ENCODE assay signal across 23 cellular contexts in genomic region chr2:831225-831536, GRCh38.
DNase-seq lines count a peak whose midpoint lies in the region; ATAC-seq, FAIRE-seq and TF ChIP-seq lines count a peak whose summit lies in the region.
"Had no signal": no experiment of that assay in that cellular context is flagged by ENCODE, and none has a peak within 500 bp of the region (broad histone marks: within the 10 kb centered on the region; RNA-seq: fewer than 3 reads in every experiment).

No MANE protein-coding gene starts in this region.

- H3K4me1 ChIP-seq in left ventricle myocardium inferior, result peaks cover 33% of the 10 kb centered on the region
- H3K4me1 ChIP-seq in H1 (replicated peaks in 1 of 4; ENCODE audit: control insufficient read depth in 3 of 4, insufficient read depth in 4 of 4, low read length in 3 of 4), result peaks cover 0 to 16% (median 6%) of the 10 kb centered on the region in 4 experiments; a peak in 6 of 7 replicates
- no peaks in the 10 kb centered on the region for H3K4me1 ChIP-seq in aorta (ENCODE audit: control insufficient read depth in 1 of 2, insufficient read depth in 2 of 2, low read length in 2 of 2)
- H3K4me1 ChIP-seq: A549, BE2C had no signal

- no peak for FAIRE-seq in H1 (lab: Jason Lieb, UNC)
- FAIRE-seq: A549, D721Med, GM12878, H54 had no signal

- no peak for ATAC-seq in Right ventricle myocardium superior (ENCODE audit: poor library complexity)
- ATAC-seq in aorta (ENCODE audit: low FRiP score), result peak; percentile 42
- ATAC-seq in GM19328 (IDR thresholded peaks at IDR 0.05; ENCODE audit: unreplicated experiment), result no peak
- ATAC-seq: A549, GM12878 had no signal

- POLR2A ChIA-PET in H1 (lab: Charles Lee; ENCODE audit: partially characterized antibody), result no interaction called here

- H4K5ac ChIP-seq in H1 (ENCODE audit: insufficient read length, low read depth, low read length), result no peak overlapping the region

- H3K18ac ChIP-seq in H1 (ENCODE audit: extremely low read depth, low read length), result no peak overlapping the region; the same call in 1 of the 2 replicates

- H3K9ac ChIP-seq in H1 (replicated peaks in 1 of 4; ENCODE audit: extremely low read depth in 1 of 4, low read depth in 3 of 4, low read length in 3 of 4), result no peak overlapping the region
- H3K9ac ChIP-seq: BLaER1 treated with 17β-estradiol and CSF1 and Interleukin-3, amounts not matched to agents 10 nM and 100 nM; GM23248 had no signal

- no peak overlapping the region for H2BK120ac ChIP-seq in H1 (replicated peaks; ENCODE audit: low read depth, low read length)

- H3K36me3 ChIP-seq in left ventricle myocardium inferior (no peaks in the 10 kb centered on the region), H1 (ENCODE audit: control insufficient read depth in 2 of 4, insufficient read depth in 4 of 4, low read length in 3 of 4) (no peaks in the 10 kb centered on the region), aorta (ENCODE audit: control insufficient read depth in 1 of 2, insufficient read depth in 2 of 2, low read length in 1 of 2) (no peaks in the 10 kb centered on the region)
- H3K36me3 ChIP-seq: BE2C; BLaER1 treated with 17β-estradiol and CSF1 and Interleukin-3, amounts not matched to agents 10 nM and 100 nM had no signal

- peaks cover 37% of the 10 kb centered on the region for H3K27me3 ChIP-seq in left ventricle myocardium inferior (ENCODE audit: low read depth)
- H3K27me3 ChIP-seq in H1 (replicated peaks in 1 of 4; ENCODE audit: control insufficient read depth in 3 of 4, extremely low read depth in 1 of 4, insufficient read depth in 3 of 4, low read length in 3 of 4), result peaks cover 0 to 5% (median 3%) of the 10 kb centered on the region in 4 experiments; a peak in 4 of 7 replicates
- H3K27me3 ChIP-seq in aorta (ENCODE audit: control insufficient read depth in 1 of 2, insufficient read depth in 2 of 2, low read length in 1 of 2), result no peaks in the 10 kb centered on the region
- H3K27me3 ChIP-seq: BE2C; BLaER1 treated with 17β-estradiol and CSF1 and Interleukin-3, amounts not matched to agents 10 nM and 100 nM had no signal

- H4K8ac ChIP-seq in H1 (ENCODE audit: extremely low read depth, insufficient read depth, low read length), result no peak overlapping the region

- peak overlapping the region; percentile 51 for H3K27ac ChIP-seq in left ventricle myocardium inferior (replicated peaks)
- no peak overlapping the region for H3K27ac ChIP-seq in H1 (ENCODE audit: low read depth, low read length)
- no peak overlapping the region for H3K27ac ChIP-seq in aorta (ENCODE audit: low read depth in 1 of 2, low read length in 2 of 2)
- H3K27ac ChIP-seq: A549; BLaER1 treated with 17β-estradiol and CSF1 and Interleukin-3, amounts not matched to agents 10 nM and 100 nM; GM23248 had no signal

- H2AFZ ChIP-seq in H1 (ENCODE audit: low read length), result no peak overlapping the region
- H2AFZ ChIP-seq: GM23248 had no signal

- TF ChIP-seq POLR2A in H1 (IDR thresholded peaks at IDR 0.05; ENCODE audit: control extremely low read depth in 1 of 2, low read depth in 2 of 2, low read length in 2 of 2), result no peak

- no peak for TF ChIP-seq RAD21 in H1 (IDR thresholded peaks at IDR 0.05 in 1 of 2, conservative IDR thresholded peaks at IDR 0.05 in 1 of 2; ENCODE audit: low read depth in 2 of 2, low read length in 2 of 2)

- H4K20me1 ChIP-seq in H1 (replicated peaks in 1 of 2; ENCODE audit: control insufficient read depth in 1 of 2, insufficient read depth in 2 of 2, low read length in 2 of 2), result no peaks in the 10 kb centered on the region
- H4K20me1 ChIP-seq: BLaER1 treated with 17β-estradiol and CSF1 and Interleukin-3, amounts not matched to agents 10 nM and 100 nM had no signal

- H3K14ac ChIP-seq in H1 (ENCODE audit: insufficient read length), result no peak overlapping the region

- H2BK20ac ChIP-seq in H1 (ENCODE audit: low read length), result 0 out of 2 replicates have a peak overlapping the region, but pooled peaks have one; percentile 9

- no peak overlapping the region for H3K4me2 ChIP-seq in H1 (ENCODE audit: insufficient read depth in 1 of 2, low read depth in 2 of 2, low read length in 2 of 2)
- H3K4me2 ChIP-seq: A549 had no signal

- H2BK12ac ChIP-seq in H1 (ENCODE audit: low read depth, low read length), result no peak overlapping the region

- 72% methylated on average over 8 of the region's 8 CpGs; no CpG with 5 or more reads in 1 of the 2 experiments for WGBS in H1 (ENCODE audit: extremely low coverage in 1 of 2, insufficient coverage in 1 of 2, insufficient read length in 1 of 2, insufficient replicate concordance in 2 of 2, low coverage in 1 of 2, low lambda C conversion rate in 2 of 2, missing lambda C conversion rate in 1 of 2), 2 experiments
- WGBS in aorta, 2 donors, result 90 to 92% methylated on average over 8 of the region's 8 CpGs

- no peak overlapping the region for H2BK15ac ChIP-seq in H1 (ENCODE audit: low read length)

- CTCF ChIA-PET in H1 (lab: Charles Lee; ENCODE audit: partially characterized antibody), result interaction anchor here (1.3 kb wide), 1 partner anchor 113 kb away, joined by 3 read pairs; no protein-coding TSS in a partner anchor

- no peaks in the 10 kb centered on the region for H3K23me2 ChIP-seq in H1 (ENCODE audit: low read depth, low read length)

- H3K4me3 ChIP-seq in left ventricle myocardium inferior, result no peak overlapping the region
- H3K4me3 ChIP-seq in H1 (ENCODE audit: extremely low read depth in 1 of 4, insufficient read depth in 2 of 4, low read depth in 3 of 4, low read length in 4 of 4), result no peak overlapping the region
- H3K4me3 ChIP-seq in aorta (ENCODE audit: low read length in 2 of 2), result no peak overlapping the region
- H3K4me3 ChIP-seq: A549; BLaER1 treated with 17β-estradiol and CSF1 and Interleukin-3, amounts not matched to agents 10 nM and 100 nM; GM12878; GM23248 had no signal

- TF ChIP-seq CTCF in left ventricle myocardium inferior (IDR thresholded peaks at IDR 0.05; ENCODE audit: borderline replicate concordance), result no peak
- TF ChIP-seq CTCF in H1 (IDR thresholded peaks at IDR 0.05; ENCODE audit: control extremely low read depth in 1 of 3, insufficient read depth in 1 of 3, low read depth in 1 of 3, low read length in 3 of 3), result no peak

- no peaks in the 10 kb centered on the region for H3K79me2 ChIP-seq in H1 (ENCODE audit: control insufficient read depth in 1 of 2, insufficient read depth in 2 of 2, low read length in 2 of 2)

- peak overlapping the region; percentile 16 for H4K91ac ChIP-seq in H1 (replicated peaks; ENCODE audit: insufficient read length, low read length)

- H3K4ac ChIP-seq in H1 (replicated peaks; ENCODE audit: insufficient read length, low read depth, low read length), result no peak overlapping the region

- no peak overlapping the region for H3K23ac ChIP-seq in H1 (ENCODE audit: insufficient read length)

- H3K9me3 ChIP-seq in left ventricle myocardium inferior (replicated peaks), result no peaks in the 10 kb centered on the region
- no peaks in the 10 kb centered on the region for H3K9me3 ChIP-seq in H1 (ENCODE audit: insufficient read depth in 2 of 2, low read depth in 1 of 2, low read length in 1 of 2)
- no peaks in the 10 kb centered on the region for H3K9me3 ChIP-seq in aorta (ENCODE audit: control insufficient read depth, low read length)
- H3K9me3 ChIP-seq: A549; BE2C; BLaER1 treated with 17β-estradiol and CSF1 and Interleukin-3, amounts not matched to agents 10 nM and 100 nM had no signal

- no peak for TF ChIP-seq EP300 in H1 (IDR thresholded peaks at IDR 0.05; ENCODE audit: borderline replicate concordance in 1 of 2, low read depth in 2 of 2, low read length in 2 of 2)

- DNase-seq in left ventricle myocardium inferior (no peak), Right ventricle myocardium superior (no peak), H1 (ENCODE audit: low read depth in 1 of 2, low spot score in 2 of 2) (no peak), aorta (no peak)
- no peak for DNase-seq in NK-92 treated with Interleukin-12 subunit alpha and Interleukin-12 subunit beta, amount 100 ng/mL, for 24 hours (lab: John Stamatoyannopoulos, UW)
- DNase-seq: 8988T; ACHN; AML-193; BE2C; CD4-positive, alpha-beta T cell; CD8-positive, alpha-beta memory T cell; DMS 273 treated with DMSO at 0.1 percent for 48 hours; DMS79; EL; GDM1; GM23248; HCEC 1CT had no signal

- no peaks in the 10 kb centered on the region for H3K79me1 ChIP-seq in H1 (ENCODE audit: low read depth, low read length)

- no peak overlapping the region for H2AK5ac ChIP-seq in H1 (ENCODE audit: low read depth, low read length)

- H2BK5ac ChIP-seq in H1 (ENCODE audit: low read depth, low read length), result no peak overlapping the region

- H3K56ac ChIP-seq in H1 (replicated peaks; ENCODE audit: insufficient read length, low read depth, low read length), result no peak overlapping the region

- intact Hi-C loops in left ventricle myocardium inferior (cut with micrococcal nuclease), result no loop called here
- intact Hi-C loops in Right ventricle myocardium superior (cut with DNase I), result no loop called here
- intact Hi-C loops in aorta (cut with DNase I), result no loop called here

TF ChIP-seq in H1, 55 proteins besides CTCF, POLR2A, EP300 and RAD21 (continues in another document):
- TF ChIP-seq TEAD4 (IDR thresholded peaks at IDR 0.05; ENCODE audit: low read depth, low read length), result no peak
- TF ChIP-seq YY1 (IDR thresholded peaks at IDR 0.05; ENCODE audit: low read depth, low read length), result no peak
- TF ChIP-seq RBBP5 (IDR thresholded peaks at IDR 0.05; ENCODE audit: borderline replicate concordance, low read depth, low read length), result no peak
- TF ChIP-seq USF2 (IDR thresholded peaks at IDR 0.05; ENCODE audit: low read length), result no peak
- no peak for TF ChIP-seq KDM5A (IDR thresholded peaks at IDR 0.05; ENCODE audit: low read length)
- no peak for TF ChIP-seq SRF (IDR thresholded peaks at IDR 0.05; ENCODE audit: low read depth, low read length)
- TF ChIP-seq CTBP2 (IDR thresholded peaks at IDR 0.05; ENCODE audit: borderline replicate concordance, insufficient read depth, insufficient read length, low read length), result no peak
- no peak for TF ChIP-seq KDM1A (IDR thresholded peaks at IDR 0.05; ENCODE audit: borderline replicate concordance, low read length)
- no peak for TF ChIP-seq CHD2 (IDR thresholded peaks at IDR 0.05; ENCODE audit: low read length)
- TF ChIP-seq SP4 (IDR thresholded peaks at IDR 0.05; ENCODE audit: low read length), result no peak
- TF ChIP-seq SIN3A (conservative IDR thresholded peaks at IDR 0.05 in 1 of 2, IDR thresholded peaks at IDR 0.05 in 1 of 2; ENCODE audit: low read depth in 1 of 2, low read length in 2 of 2), result no peak
- no peak for TF ChIP-seq TCF12 (IDR thresholded peaks at IDR 0.05; ENCODE audit: low read depth, low read length)
